Comparison of ENCODE assay signal across 23 cellular contexts in genomic region chr3:169356284-169356955, GRCh38.
"Had no signal": no experiment of that assay in that cellular context is flagged by ENCODE, and none has a peak within 500 bp of the region (broad histone marks: within the 10 kb centered on the region; RNA-seq: fewer than 3 reads in every experiment).

No MANE protein-coding gene starts in this region.

- H3K4me3 Mint-ChIP-seq: activated CD4-positive, alpha-beta T cell treated with anti-CD3 and anti-CD28 coated beads for 36 hours; activated CD8-positive, alpha-beta T cell treated with anti-CD3 and anti-CD28 coated beads, Interleukin-2, amount 10 ng/mL, durations not matched to agents 7 days and 5 days; activated naive CD8-positive, alpha-beta T cell treated with anti-CD3 and anti-CD28 coated beads, Interleukin-2, amount 10 ng/mL, durations not matched to agents 7 days and 5 days had no signal

- DNase-seq: activated CD4-positive, alpha-beta T cell treated with anti-CD3 and anti-CD28 coated beads for 36 hours; activated CD8-positive, alpha-beta memory T cell treated with anti-CD3 and anti-CD28 coated beads, Interleukin-2, amount 50 U/mL, for 48 hours; activated CD8-positive, alpha-beta T cell treated with anti-CD3 and anti-CD28 coated beads, Interleukin-2, amount 10 ng/mL, durations not matched to agents 7 days and 5 days; activated naive CD4-positive, alpha-beta T cell treated with anti-CD3 and anti-CD28 coated beads, Interleukin-2, amount 50 U/mL, for 16 hours; activated naive CD8-positive, alpha-beta T cell treated with anti-CD3 and anti-CD28 coated beads, Interleukin-2, amount 10 ng/mL, durations not matched to agents 7 days and 5 days; activated T-cell treated with anti-CD3 and anti-CD28 coated beads, Interleukin-2, amount 50 U/mL, for 1 hour; adrenal gland; aorta; central memory CD4-positive, alpha-beta T cell; KG1; MV-4-11; NCI-H1092 treated with DMSO at 0.1 percent for 48 hours; NCI-H1417 treated with DMSO at 0.1 percent for 48 hours; NCI-H1694; NCI-H2029; NCI-H446; NK-92 treated with Interleukin-12 subunit alpha and Interleukin-12 subunit beta, amount 100 ng/mL, for 24 hours; OCI-M1; RPMI8226; T-helper 1 cell had no signal

- H3K4me3 ChIP-seq: adrenal gland, breast epithelium, SK-N-MC had no signal

- H3K27me3 ChIP-seq: breast epithelium had no signal

- H3K27ac Mint-ChIP-seq: activated CD4-positive, alpha-beta T cell treated with anti-CD3 and anti-CD28 coated beads for 36 hours; activated CD8-positive, alpha-beta T cell treated with anti-CD3 and anti-CD28 coated beads, Interleukin-2, amount 10 ng/mL, durations not matched to agents 7 days and 5 days; activated naive CD8-positive, alpha-beta T cell treated with anti-CD3 and anti-CD28 coated beads, Interleukin-2, amount 10 ng/mL, durations not matched to agents 7 days and 5 days had no signal

- H3K27ac ChIP-seq: adrenal gland, breast epithelium, SK-N-MC, VCaP had no signal

- H3K9me3 ChIP-seq: adrenal gland, breast epithelium had no signal

- H3K4me1 Mint-ChIP-seq: activated CD4-positive, alpha-beta T cell treated with anti-CD3 and anti-CD28 coated beads for 36 hours; activated naive CD8-positive, alpha-beta T cell treated with anti-CD3 and anti-CD28 coated beads, Interleukin-2, amount 10 ng/mL, durations not matched to agents 7 days and 5 days had no signal

- H3K36me3 Mint-ChIP-seq: activated naive CD8-positive, alpha-beta T cell treated with anti-CD3 and anti-CD28 coated beads, Interleukin-2, amount 10 ng/mL, durations not matched to agents 7 days and 5 days had no signal

- H3K4me1 ChIP-seq: adrenal gland, breast epithelium had no signal

- H3K9me3 Mint-ChIP-seq: activated naive CD8-positive, alpha-beta T cell treated with anti-CD3 and anti-CD28 coated beads, Interleukin-2, amount 10 ng/mL, durations not matched to agents 7 days and 5 days had no signal

- H3K36me3 ChIP-seq: adrenal gland, breast epithelium had no signal
